ENCODE assay signal across 8 cellular contexts in genomic region chr12:57216931-57217871, GRCh38. TPM values are rescaled to one million over a fixed set of nuclear protein-coding genes. Genes with fewer than 3 reads are reported as not detected.
DNase-seq lines count a peak whose midpoint lies in the region; ATAC-seq and TF ChIP-seq lines count a peak whose summit lies in the region.

No MANE protein-coding gene starts in this region.

- no peak overlapping the region for H3K27ac ChIP-seq in CD4-positive, CD25-positive, alpha-beta regulatory T cell (ENCODE audit: insufficient read depth, low read length, poor library complexity, severe bottlenecking)
- H3K27ac ChIP-seq in HL-60 (replicated peaks) (no peak overlapping the region), aorta (ENCODE audit: low read depth in 1 of 2, low read length in 2 of 2) (no peak overlapping the region), RWPE1 (no peak overlapping the region)

- peaks cover 81% of the 10 kb centered on the region for H3K27me3 Mint-ChIP-seq in CD4-positive, CD25-positive, alpha-beta regulatory T cell
- peaks cover 72% of the 10 kb centered on the region for H3K27me3 Mint-ChIP-seq in activated T-helper 17 cell treated with anti-CD3 and anti-CD28 coated beads, Interleukin-2, amount 50 U/mL, for 72 hours

- ATAC-seq in CD4-positive, CD25-positive, alpha-beta regulatory T cell (ENCODE audit: low read depth in 2 of 2): no peak
- no peak for ATAC-seq in activated T-helper 17 cell treated with anti-CD3 and anti-CD28 coated beads, Interleukin-2, amount 50 U/mL, for 72 hours (replicated peaks)
- no peak for ATAC-seq in aorta (ENCODE audit: low FRiP score)

- peaks cover 4 to 68% (median 39%) of the 10 kb centered on the region in 4 donors for H3K4me1 Mint-ChIP-seq in CD4-positive, CD25-positive, alpha-beta regulatory T cell
- peaks cover 34% of the 10 kb centered on the region for H3K4me1 Mint-ChIP-seq in activated T-helper 17 cell treated with anti-CD3 and anti-CD28 coated beads, Interleukin-2, amount 50 U/mL, for 72 hours

- no peaks in the 10 kb centered on the region for H3K36me3 ChIP-seq in CD4-positive, CD25-positive, alpha-beta regulatory T cell (ENCODE audit: control insufficient read depth, insufficient read depth, low read length)
- H3K36me3 ChIP-seq in aorta (ENCODE audit: control insufficient read depth in 1 of 2, insufficient read depth in 2 of 2, low read length in 1 of 2): no peaks in the 10 kb centered on the region

- 6% methylated on average over 57 to 61 of the region's 61 CpGs for WGBS in aorta, 2 donors

- H3K9me3 ChIP-seq in CD4-positive, CD25-positive, alpha-beta regulatory T cell (ENCODE audit: control insufficient read depth in 2 of 2, low read length in 2 of 2): no peaks in the 10 kb centered on the region
- H3K9me3 ChIP-seq in aorta (ENCODE audit: control insufficient read depth, low read length): no peaks in the 10 kb centered on the region

- H3K27me3 ChIP-seq in CD4-positive, CD25-positive, alpha-beta regulatory T cell (ENCODE audit: control insufficient read depth, insufficient read depth, low read length): peaks cover 48% of the 10 kb centered on the region
- H3K27me3 ChIP-seq in HL-60 (ENCODE audit: insufficient read depth, poor library complexity, severe bottlenecking) (peaks cover 74% of the 10 kb centered on the region), aorta (ENCODE audit: control insufficient read depth in 1 of 2, insufficient read depth in 2 of 2, low read length in 1 of 2) (no peaks in the 10 kb centered on the region)

- peak in 2 of 3 donors; percentile 24 to 30 for DNase-seq in CD4-positive, CD25-positive, alpha-beta regulatory T cell
- no peak for DNase-seq in HL-60 (ENCODE audit: low read depth in 1 of 2, low spot score in 1 of 2)
- peak; percentile 45 for DNase-seq in left kidney (ENCODE audit: low read depth, low spot score)
- DNase-seq in aorta: no peak
- no peak for DNase-seq in RWPE1 (ENCODE audit: low spot score)
- DNase-seq in putamen (ENCODE audit: low spot score): no peak
- DNase-seq in NCI-H187 (lab: John Stamatoyannopoulos, UW): no peak

- peaks cover 0 to 3% (median 0%) of the 10 kb centered on the region in 7 donors for H3K9me3 Mint-ChIP-seq in CD4-positive, CD25-positive, alpha-beta regulatory T cell
- no peaks in the 10 kb centered on the region for H3K9me3 Mint-ChIP-seq in activated T-helper 17 cell treated with anti-CD3 and anti-CD28 coated beads, Interleukin-2, amount 50 U/mL, for 72 hours

- H3K27ac Mint-ChIP-seq in CD4-positive, CD25-positive, alpha-beta regulatory T cell: peak overlapping the region in 1 of 3 donors; percentile 76
- peak overlapping the region; percentile 63 for H3K27ac Mint-ChIP-seq in activated T-helper 17 cell treated with anti-CD3 and anti-CD28 coated beads, Interleukin-2, amount 50 U/mL, for 72 hours

- H3K4me3 ChIP-seq in CD4-positive, CD25-positive, alpha-beta regulatory T cell (ENCODE audit: low read depth, low read length): no peak overlapping the region
- H3K4me3 ChIP-seq in HL-60 (replicated peaks; ENCODE audit: insufficient read depth, low read length) (0 out of 2 replicates have a peak overlapping the region, but pooled peaks have one; percentile 13), aorta (ENCODE audit: low read length in 2 of 2) (peak overlapping the region; percentile 14 to 33)

- CTCF ChIA-PET in RWPE1 (lab: Yijun Ruan, JAX): interaction anchor here (0.6 to 7.0 kb wide), 5 partner anchors 9 to 93 kb away, joined by 3 to 147 read pairs (median 4); no protein-coding TSS in a partner anchor

- peaks cover 3% of the 10 kb centered on the region for H3K36me3 Mint-ChIP-seq in CD4-positive, CD25-positive, alpha-beta regulatory T cell
- H3K36me3 Mint-ChIP-seq in activated T-helper 17 cell treated with anti-CD3 and anti-CD28 coated beads, Interleukin-2, amount 50 U/mL, for 72 hours (ENCODE audit: low read depth): peaks cover 6% of the 10 kb centered on the region

- TF ChIP-seq CTCF in HL-60 (IDR thresholded peaks at IDR 0.05; ENCODE audit: insufficient read depth, low read length): no peak
- TF ChIP-seq CTCF in RWPE1 (conservative IDR thresholded peaks at IDR 0.05; ENCODE audit: low read depth): no peak

- H3K4me3 Mint-ChIP-seq in CD4-positive, CD25-positive, alpha-beta regulatory T cell: peak overlapping the region; percentile 82 to 90 (median 84)
- peak overlapping the region; percentile 82 for H3K4me3 Mint-ChIP-seq in activated T-helper 17 cell treated with anti-CD3 and anti-CD28 coated beads, Interleukin-2, amount 50 U/mL, for 72 hours

- intact Hi-C loops in aorta (cut with DNase I): no loop called here

- POLR2A ChIA-PET in RWPE1 (lab: Yijun Ruan, JAX; ENCODE audit: low non-redundant PET): interaction anchor here (0.5 to 1.0 kb wide), 2 partner anchors 12 to 25 kb away, joined by 3 read pairs; partner anchors contain the start of gene SHMT2

- peaks cover 51% of the 10 kb centered on the region for H3K4me1 ChIP-seq in CD4-positive, CD25-positive, alpha-beta regulatory T cell (ENCODE audit: control insufficient read depth, insufficient read depth, low read length, poor library complexity, severe bottlenecking)
- H3K4me1 ChIP-seq in aorta (ENCODE audit: control insufficient read depth in 1 of 2, insufficient read depth in 2 of 2, low read length in 2 of 2): no peaks in the 10 kb centered on the region

RNA-seq across cellular contexts. Expression of gene NXPH4, which starts 0.6 kb away (rescaled TPM):
- total RNA-seq in CD4-positive, CD25-positive, alpha-beta regulatory T cell: 0.49 TPM
- under 1 TPM in 3 of 4 donors, not detected in 1; 0.09 to 0.46 (median 0.11) TPM for polyA plus RNA-seq in CD4-positive, CD25-positive, alpha-beta regulatory T cell
- 1 to 10 TPM in 1 of 2 donors, under 1 TPM in 1; 0.34 to 1.4 TPM for total RNA-seq in activated T-helper 17 cell treated with anti-CD3 and anti-CD28 coated beads, Interleukin-2, amount 50 U/mL, for 72 hours
- 1 to 10 TPM in 1 of 2 donors, under 1 TPM in 1; 0.55 to 1.2 TPM for total RNA-seq in aorta
- polyA plus RNA-seq in aorta: under 1 TPM; 0.31 to 0.38 TPM

RNA-seq across cellular contexts. Expression of gene SHMT2, which starts 12.3 kb away (rescaled TPM):
- total RNA-seq in CD4-positive, CD25-positive, alpha-beta regulatory T cell: 108 TPM
- 100 to 1,000 TPM; 214 to 300 (median 228) TPM for polyA plus RNA-seq in CD4-positive, CD25-positive, alpha-beta regulatory T cell
- total RNA-seq in activated T-helper 17 cell treated with anti-CD3 and anti-CD28 coated beads, Interleukin-2, amount 50 U/mL, for 72 hours: 100 to 1,000 TPM; 232 to 320 TPM
- total RNA-seq in aorta: 10 to 100 TPM; 50.3 to 59.1 TPM
- 10 to 100 TPM; 34.3 to 53.4 TPM for polyA plus RNA-seq in aorta

RNA-seq across cellular contexts. Expression of gene STAC3, which starts 33.8 kb away (rescaled TPM):
- total RNA-seq in CD4-positive, CD25-positive, alpha-beta regulatory T cell: 2.6 TPM
- under 1 TPM in 3 of 4 donors, not detected in 1; 0.10 to 0.52 (median 0.18) TPM for polyA plus RNA-seq in CD4-positive, CD25-positive, alpha-beta regulatory T cell
- 1 to 10 TPM; 3.2 to 4.5 TPM for total RNA-seq in activated T-helper 17 cell treated with anti-CD3 and anti-CD28 coated beads, Interleukin-2, amount 50 U/mL, for 72 hours
- 1 to 10 TPM; 3.2 to 5.8 TPM for total RNA-seq in aorta
- 1 to 10 TPM in 1 of 2 donors, under 1 TPM in 1; 0.82 to 5.0 TPM for polyA plus RNA-seq in aorta

Comparison
In these comparisons a context has a peak if more than half of its experiments do, and no peak if none do; other contexts are left out.
1. DNase-seq: peak in CD4-positive, CD25-positive, alpha-beta regulatory T cell (2 of 3) and left kidney (single experiment); none in HL-60 (0 of 2), aorta (0 of 2), RWPE1 (single experiment), putamen (single experiment) and NCI-H187 (0 of 2).